17 cellular contexts compared by ENCODE assay signal in genomic region chr7:46854958-46855473, GRCh38.
DNase-seq lines count a peak whose midpoint lies in the region; ATAC-seq, FAIRE-seq and TF ChIP-seq lines count a peak whose summit lies in the region.
"Had no signal": no experiment of that assay in that cellular context is flagged by ENCODE, and none has a peak within 500 bp of the region (broad histone marks: within the 10 kb centered on the region; RNA-seq: fewer than 3 reads in every experiment).

No MANE protein-coding gene starts in this region.

- DNase-seq in GM04503 (ENCODE audit: low read depth) (peak; percentile 87), PC-3 (no peak), dedifferentiated amniotic fluid mesenchymal stem cell (ENCODE audit: extremely low spot score) (peak; percentile 52), renal cortical epithelial cell (ENCODE audit: low read depth) (peak; percentile 9), SKM-1 treated with dmso at 0.1 percent for 144 hours (lab: John Stamatoyannopoulos, UW; ENCODE audit: unreplicated experiment) (no peak), HepG2 (ENCODE audit: low spot score) (no peak), DMS153 (lab: John Stamatoyannopoulos, UW) (no peak)
- DNase-seq: activated B cell treated with CpG ODN at 0.5 μM for 24 hours; amygdala; DMS79 treated with DMSO at 0.1 percent for 48 hours; effector CD8-positive, alpha-beta T cell; left ventricle myocardium inferior; NCI-H1417 treated with DMSO at 0.1 percent for 48 hours; NCI-H748 treated with DMSO at 0.1 percent for 48 hours had no signal

- H3K4me1 ChIP-seq in PC-3 (ENCODE audit: insufficient read depth, low read length) = peaks cover 5% of the 10 kb centered on the region
- no peaks in the 10 kb centered on the region for H3K4me1 ChIP-seq in HepG2 (ENCODE audit: insufficient read depth, low read length)

- H3K27ac ChIP-seq in PC-3 (ENCODE audit: low read length) (no peak overlapping the region), HepG2 (ENCODE audit: extremely low read length, insufficient read depth, low read length) (no peak overlapping the region)
- H3K27ac ChIP-seq: left ventricle myocardium inferior, SK-N-MC had no signal

- H3K4me2 ChIP-seq in PC-3 (ENCODE audit: low read length) (no peak overlapping the region), HepG2 (ENCODE audit: low read depth, low read length) (no peak overlapping the region)

- no peaks in the 10 kb centered on the region for H3K36me3 ChIP-seq in PC-3 (ENCODE audit: low read depth, low read length)
- no peaks in the 10 kb centered on the region for H3K36me3 ChIP-seq in HepG2 (replicated peaks in 1 of 2; ENCODE audit: control insufficient read depth in 1 of 2, insufficient read depth in 2 of 2, low read length in 2 of 2)
- H3K36me3 ChIP-seq: left ventricle myocardium inferior, thoracic aorta had no signal

- TF ChIP-seq POLR2A in HepG2 (IDR thresholded peaks at IDR 0.05; ENCODE audit: insufficient read depth in 1 of 2, low read depth in 2 of 2, low read length in 2 of 2) = no peak

- POLR2A ChIA-PET in PC-3 (lab: Charles Lee; ENCODE audit: unreplicated experiment) (interaction anchor here (0.8 kb wide), 1 partner anchor 130 kb away, joined by 3 read pairs; no protein-coding TSS in a partner anchor), HepG2 (lab: Yijun Ruan, JAX) (no interaction called here)

- H3K79me2 ChIP-seq in PC-3 (ENCODE audit: low read length) (no peaks in the 10 kb centered on the region), HepG2 (ENCODE audit: insufficient read depth, low read length) (no peaks in the 10 kb centered on the region)

- H3K4me3 ChIP-seq in PC-3 (ENCODE audit: low read length) (no peak overlapping the region), HepG2 (replicated peaks in 1 of 3; ENCODE audit: insufficient read depth in 1 of 3, low read depth in 2 of 3, low read length in 3 of 3) (no peak overlapping the region)
- H3K4me3 ChIP-seq: left ventricle myocardium inferior, SK-N-MC, thoracic aorta had no signal

- CTCF ChIA-PET in PC-3 (lab: Charles Lee) (no interaction called here), HepG2 (lab: Yijun Ruan, JAX; ENCODE audit: low intra/inter-chr PET ratio, low total read pairs) (no interaction called here)

- 0% methylated on average over 1 of the region's 1 CpG for WGBS in HepG2 (ENCODE audit: low lambda C conversion rate)

- H4K20me1 ChIP-seq in PC-3 (ENCODE audit: low read length) (no peaks in the 10 kb centered on the region), HepG2 (ENCODE audit: insufficient read depth, low read length) (no peaks in the 10 kb centered on the region)

- no peak for TF ChIP-seq RAD21 in HepG2 (CRISPR knock-in tag; IDR thresholded peaks at IDR 0.05)

- peak; percentile 37; the same call in 1 of the 2 replicates for ATAC-seq in PC-3
- no peak for ATAC-seq in HepG2
- no peak for ATAC-seq in GM19035 (IDR thresholded peaks at IDR 0.05; ENCODE audit: unreplicated experiment)

- in situ Hi-C loops in HepG2 (cut with HindIII; ENCODE audit: extremely low pct_ligation_motif_present, low pct_unique_long_range_greater_than_20kb) = no loop called here

- BruUV-seq in PC-3 (replicated peaks; lab: Mats Ljungman, UMichigan) (no TSS peak), HepG2 (replicated peaks; lab: Mats Ljungman, UMichigan) (no TSS peak)

- FAIRE-seq in HepG2 (lab: Jason Lieb, UNC) = no peak

- H2AFZ ChIP-seq in PC-3 (ENCODE audit: low read length) = no peak overlapping the region
- H2AFZ ChIP-seq in HepG2 (ENCODE audit: low read length) = no peak overlapping the region

- H3K27me3 ChIP-seq in PC-3 (ENCODE audit: low read length) = no peaks in the 10 kb centered on the region
- H3K27me3 ChIP-seq in HepG2 (ENCODE audit: control insufficient read depth in 1 of 2, insufficient read depth in 2 of 2, low read length in 2 of 2) = no peaks in the 10 kb centered on the region

- no peak for TF ChIP-seq EP300 in HepG2 (IDR thresholded peaks at IDR 0.05; ENCODE audit: low read depth in 2 of 2, low read length in 2 of 2)
- TF ChIP-seq EP300 in HepG2 (CRISPR knock-in tag; IDR thresholded peaks at IDR 0.05; ENCODE audit: borderline replicate concordance) = no peak

- intact Hi-C loops in PC-3 (cut with micrococcal nuclease) = no loop called here
- intact Hi-C loops in HepG2 (cut with micrococcal nuclease; ENCODE audit: unreplicated experiment) = no loop called here

- no peaks in the 10 kb centered on the region for H3F3A ChIP-seq in PC-3 (ENCODE audit: low read length, unreplicated experiment)

- H3K9ac ChIP-seq in PC-3 (ENCODE audit: low read length) = no peak overlapping the region
- no peak overlapping the region for H3K9ac ChIP-seq in HepG2 (ENCODE audit: insufficient read depth, low read depth, low read length)

- H3K9me3 ChIP-seq in PC-3 (ENCODE audit: low read length) = no peaks in the 10 kb centered on the region
- H3K9me3 ChIP-seq in HepG2 (ENCODE audit: low read length) = no peaks in the 10 kb centered on the region
- H3K9me3 ChIP-seq: left ventricle myocardium inferior, thoracic aorta had no signal

- no peaks in the 10 kb centered on the region for H3K9me2 ChIP-seq in PC-3 (replicated peaks; ENCODE audit: low read length)

- peak; percentile 27; the same call in 1 of the 2 replicates for TF ChIP-seq CTCF in PC-3 (conservative IDR thresholded peaks at IDR 0.05; ENCODE audit: low read depth, low read length)
- TF ChIP-seq CTCF in HepG2 (CRISPR knock-in tag; IDR thresholded peaks at IDR 0.05) = no peak

TF ChIP-seq in HepG2, 621 proteins besides CTCF, POLR2A, EP300 and RAD21:
- no peak for TF ChIP-seq GATA4 (IDR thresholded peaks at IDR 0.05; ENCODE audit: borderline replicate concordance, low read depth)

Comparison
In these comparisons a context has a peak if more than half of its experiments do, and no peak if none do; other contexts are left out.
1. DNase-seq: peak in GM04503 (single experiment), dedifferentiated amniotic fluid mesenchymal stem cell (single experiment) and renal cortical epithelial cell (single experiment); none in PC-3 (single experiment), SKM-1 treated with dmso at 0.1 percent for 144 hours (single experiment), HepG2 (single experiment) and DMS153 (single experiment).